In genomic region chr3:179323197-179323901, GRCh38 we compare ENCODE assay signal across 8 cellular contexts. TPM values are rescaled to one million over a fixed set of nuclear protein-coding genes. Genes with fewer than 3 reads are reported as not detected.
DNase-seq lines count a peak whose midpoint lies in the region; ATAC-seq and TF ChIP-seq lines count a peak whose summit lies in the region.

No MANE protein-coding gene starts in this region.

- intact Hi-C loops in cardiac septum (cut with DNase I): loop anchor here (1.0 to 2.0 kb wide), 2 partner anchors 23 to 175 kb away; partner anchors contain the start of genes MFN1 and PIK3CA
- intact Hi-C loops in upper lobe of right lung (cut with DNase I): no loop called here

- H3K79me2 ChIP-seq in trophoblast cell (ENCODE audit: control insufficient read depth, insufficient read depth, low read length, poor library complexity): peaks cover 13% of the 10 kb centered on the region

- H4K12ac ChIP-seq in trophoblast cell (ENCODE audit: low read depth, low read length): peak overlapping the region; percentile 37

- H3K79me1 ChIP-seq in trophoblast cell (ENCODE audit: low read length): peaks cover 11% of the 10 kb centered on the region

- peak overlapping the region; percentile 87 for H4K91ac ChIP-seq in trophoblast cell (ENCODE audit: low read depth, low read length)

- WGBS in trophoblast cell (ENCODE audit: extremely low coverage, insufficient coverage, insufficient read length): no CpG with 5 or more reads among the region's 76 CpGs

- peak overlapping the region; percentile 97 for H3K9ac ChIP-seq in trophoblast cell (ENCODE audit: low read length)

- peak overlapping the region; percentile 90 for H4K8ac ChIP-seq in trophoblast cell (ENCODE audit: low read depth, low read length)

- H3K4me1 ChIP-seq in trophoblast cell (ENCODE audit: control insufficient read depth in 1 of 2, insufficient read depth in 2 of 2, low read length in 2 of 2) (peaks cover 0 to 2% of the 10 kb centered on the region in 2 experiments), upper lobe of right lung (peaks cover 15% of the 10 kb centered on the region)

- H2BK120ac ChIP-seq in trophoblast cell (ENCODE audit: insufficient read depth, low read length, poor library complexity): peak overlapping the region; percentile 80

- H3K18ac ChIP-seq in trophoblast cell (ENCODE audit: low read length): peak overlapping the region; percentile 95

- H3K36me3 ChIP-seq in trophoblast cell (ENCODE audit: control insufficient read depth in 1 of 2, insufficient read depth in 2 of 2, low read length in 2 of 2) (peaks cover 4 to 6% of the 10 kb centered on the region in 2 experiments), upper lobe of right lung (peaks cover 3% of the 10 kb centered on the region)

- peak overlapping the region; percentile 71 for H2AK5ac ChIP-seq in trophoblast cell (ENCODE audit: low read length)

- H3K4me3 ChIP-seq in trophoblast cell (ENCODE audit: low read depth, low read length): peak overlapping the region; percentile 94
- H3K4me3 ChIP-seq in upper lobe of right lung: peak overlapping the region; percentile 88

- DNase-seq in GF-D8 (lab: John Stamatoyannopoulos, UW) (peak; percentile 22), H4 (ENCODE audit: low spot score) (peak; percentile 64), Kasumi-1 (lab: John Stamatoyannopoulos, UW) (peak; percentile 31 to 45), SW 1271 (lab: John Stamatoyannopoulos, UW) (peak; percentile 40 to 59), cardiac septum (ENCODE audit: low spot score) (peak; percentile 86), trophoblast cell (peak; percentile 80 to 81), upper lobe of right lung (peak; percentile 86)
- DNase-seq in activated naive CD8-positive, alpha-beta T cell treated with anti-CD3 and anti-CD28 coated beads, Interleukin-2, amount 50 U/mL, for 16 hours (ENCODE audit: low read depth, low spot score): peak; percentile 14

- peak overlapping the region; percentile 80 for H3K4ac ChIP-seq in trophoblast cell (ENCODE audit: low read depth, low read length)

- H3K27me3 ChIP-seq in trophoblast cell (ENCODE audit: insufficient read depth, low read length) (no peaks in the 10 kb centered on the region), upper lobe of right lung (no peaks in the 10 kb centered on the region)

- peak overlapping the region; percentile 76 for H3K27ac ChIP-seq in trophoblast cell (ENCODE audit: low read depth, low read length)
- peak overlapping the region; percentile 96 for H3K27ac ChIP-seq in upper lobe of right lung

- no peak for TF ChIP-seq CTCF in upper lobe of right lung (IDR thresholded peaks at IDR 0.05)

- H3K9me3 ChIP-seq in trophoblast cell (ENCODE audit: insufficient read depth, low read depth, low read length): no peaks in the 10 kb centered on the region
- H3K9me3 ChIP-seq in upper lobe of right lung: no peaks in the 10 kb centered on the region

- ATAC-seq in upper lobe of right lung: peak; percentile 77

- H3K4me2 ChIP-seq in trophoblast cell (ENCODE audit: low read length): peak overlapping the region; percentile 73

- H2BK12ac ChIP-seq in trophoblast cell (ENCODE audit: low read length): no peak overlapping the region

- no peak overlapping the region for H3K23ac ChIP-seq in trophoblast cell (ENCODE audit: low read length)

- peak overlapping the region; percentile 88 for H3K14ac ChIP-seq in trophoblast cell (ENCODE audit: low read length)

- peak overlapping the region; percentile 61 for H2BK5ac ChIP-seq in trophoblast cell (ENCODE audit: low read depth, low read length, poor library complexity)

- peak overlapping the region; percentile 72 for H2AFZ ChIP-seq in trophoblast cell (ENCODE audit: insufficient read depth, low read length, poor library complexity)

RNA-seq across cellular contexts. Expression of gene ZNF639, which starts 0.5 kb away (rescaled TPM):
- 71.2 and 76.8 TPM in 2 replicates for total RNA-seq in H4 (2014; rRNA removed; shearing (Covaris generic))
- 25.5 TPM for total RNA-seq in cardiac septum
- polyA plus RNA-seq in trophoblast cell (2013): 17.0 and 17.6 TPM in 2 replicates
- 28.9 TPM for total RNA-seq in upper lobe of right lung

RNA-seq across cellular contexts. Expression of gene MFN1, which starts 24.2 kb away (rescaled TPM):
- total RNA-seq in H4 (2014; rRNA removed; shearing (Covaris generic)): 24.1 and 42.5 TPM in 2 replicates
- total RNA-seq in cardiac septum (49.2 TPM), upper lobe of right lung (48.3 TPM)
- 15.1 and 16.0 TPM in 2 replicates for polyA plus RNA-seq in trophoblast cell (2013)

Comparison
In these comparisons a context has a peak if more than half of its experiments do, and no peak if none do; other contexts are left out.
1. Peak in every context shown above with its lines: DNase-seq, ATAC-seq, H3K4me3 ChIP-seq and H3K27ac ChIP-seq.
2. DNase-seq: peak in every context shown above with its lines; median percentile 86 in cardiac septum; 86 in upper lobe of right lung; 80 in trophoblast cell; 64 in H4; 50 in SW 1271; 38 in Kasumi-1; 22 in GF-D8; 14 in activated naive CD8-positive, alpha-beta T cell treated with anti-CD3 and anti-CD28 coated beads, Interleukin-2, amount 50 U/mL, for 16 hours.